Comparison of ENCODE assay signal across 20 cellular contexts in the genomic region with DNA sequence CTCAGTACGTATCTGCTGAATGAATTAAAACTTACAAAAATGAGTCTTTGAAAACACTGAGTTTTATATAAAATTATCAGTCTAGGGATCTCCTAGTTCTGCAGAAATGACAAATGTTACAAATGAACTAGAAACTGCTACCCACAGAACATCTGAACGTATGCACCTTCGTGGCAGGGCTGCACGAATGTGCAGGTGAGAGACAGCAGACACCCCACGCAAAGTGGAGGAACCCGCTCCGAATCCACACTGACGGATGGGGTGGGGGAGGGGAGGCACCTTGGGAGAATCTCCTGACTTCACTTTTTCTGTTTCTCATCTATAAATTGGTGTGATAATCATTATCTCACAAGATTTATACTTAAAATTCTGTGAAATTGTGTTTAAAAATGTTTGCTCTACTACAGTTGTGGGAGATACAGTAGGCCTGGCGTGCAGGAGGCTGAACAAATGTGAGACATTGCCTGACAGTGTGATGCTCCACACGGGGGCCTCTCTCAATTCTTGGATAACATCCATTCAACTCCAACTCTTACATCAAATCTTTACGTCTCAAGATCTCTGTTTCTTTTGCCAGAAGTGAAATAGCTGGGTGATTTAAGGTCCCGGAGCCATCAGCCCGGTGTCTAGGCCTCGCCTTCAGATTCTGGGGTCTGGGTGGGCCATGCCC.
DNase-seq lines count a peak whose midpoint lies in the region; ATAC-seq and TF ChIP-seq lines count a peak whose summit lies in the region.
"Had no signal": no experiment of that assay in that cellular context is flagged by ENCODE, and none has a peak within 500 bp of the region (broad histone marks: within the 10 kb centered on the region; RNA-seq: fewer than 3 reads in every experiment).

No MANE protein-coding gene starts in this region.

- 89% methylated on average over 8 of the region's 14 CpGs for WGBS in mesenchymal stem cell
- WGBS in smooth muscle cell (ENCODE audit: low lambda C conversion rate): 92% methylated on average over 14 of the region's 14 CpGs

- H3K79me1 ChIP-seq in mesenchymal stem cell (replicated peaks; ENCODE audit: low read length, poor library complexity, severe bottlenecking): peaks cover 28% of the 10 kb centered on the region

- H2BK5ac ChIP-seq in mesenchymal stem cell (ENCODE audit: low read depth, low read length, poor library complexity, severe bottlenecking): no peak overlapping the region

- H3K27me3 ChIP-seq in mesenchymal stem cell (ENCODE audit: control insufficient read depth in 1 of 2, insufficient read depth in 1 of 2, low read length in 2 of 2) (no peaks in the 10 kb centered on the region), smooth muscle cell (ENCODE audit: low read depth) (no peaks in the 10 kb centered on the region)

- DNase-seq in activated CD4-positive, alpha-beta T cell treated with anti-CD3 and anti-CD28 coated beads, Interleukin-2, amount 10 ng/mL, durations not matched to agents 7 days and 5 days: no peak
- no peak for DNase-seq in activated CD4-positive, alpha-beta T cell treated with anti-CD3 and anti-CD28 coated beads, Interleukin-2, amount 50 U/mL, for 4 hours
- peak; percentile 31 for DNase-seq in activated CD8-positive, alpha-beta memory T cell treated with anti-CD3 and anti-CD28 coated beads, Interleukin-2, amount 10 ng/mL, durations not matched to agents 7 days and 5 days
- DNase-seq in mesenchymal stem cell (no peak), smooth muscle cell (lab: John Stamatoyannopoulos, UW; ENCODE audit: unreplicated experiment) (no peak), omental fat pad (ENCODE audit: low spot score) (no peak), type B pancreatic cell (ENCODE audit: extremely low spot score, unreplicated experiment) (no peak), activated gamma-delta T cell treated with Interleukin-2 at 50 U/mL for 16 hours (no peak)
- DNase-seq: 8988T; activated CD4-positive, CD25-positive, alpha-beta regulatory T cell treated with anti-CD3 and anti-CD28 coated beads, Interleukin-2, amount 50 U/mL, for 72 hours; DMS 273 treated with DMSO at 0.1 percent for 48 hours; effector CD4-positive, alpha-beta T cell; GDM1; NCI-H2107; NCI-H524 treated with DMSO at 0.1 percent for 48 hours; stimulated activated CD4-positive, alpha-beta T cell treated with anti-CD3 and anti-CD28 coated beads, Interleukin-4, amount 100 ng/mL, for 24 hours had no signal

- H3K27ac ChIP-seq in mesenchymal stem cell (ENCODE audit: low read length, poor library complexity, severe bottlenecking) (no peak overlapping the region), smooth muscle cell (ENCODE audit: low read depth) (peak overlapping the region; percentile 89)
- H3K27ac ChIP-seq: HL-60 had no signal

- peaks cover 7% of the 10 kb centered on the region for H3K4me1 ChIP-seq in mesenchymal stem cell (ENCODE audit: control insufficient read depth, insufficient read depth, low read depth, low read length)
- peaks cover 16% of the 10 kb centered on the region for H3K4me1 ChIP-seq in smooth muscle cell (ENCODE audit: low read depth)

- peaks cover 32% of the 10 kb centered on the region for H3K4me1 Mint-ChIP-seq in activated CD4-positive, alpha-beta T cell treated with anti-CD3 and anti-CD28 coated beads, Interleukin-2, amount 10 ng/mL, durations not matched to agents 7 days and 5 days
- peaks cover 13% of the 10 kb centered on the region for H3K4me1 Mint-ChIP-seq in activated CD8-positive, alpha-beta memory T cell treated with anti-CD3 and anti-CD28 coated beads, Interleukin-2, amount 10 ng/mL, durations not matched to agents 7 days and 5 days
- H3K4me1 Mint-ChIP-seq in type B pancreatic cell (ENCODE audit: unreplicated experiment): peaks cover 30% of the 10 kb centered on the region

- H3K9me3 Mint-ChIP-seq in activated CD4-positive, alpha-beta T cell treated with anti-CD3 and anti-CD28 coated beads, Interleukin-2, amount 10 ng/mL, durations not matched to agents 7 days and 5 days: no peaks in the 10 kb centered on the region
- no peaks in the 10 kb centered on the region for H3K9me3 Mint-ChIP-seq in activated CD8-positive, alpha-beta memory T cell treated with anti-CD3 and anti-CD28 coated beads, Interleukin-2, amount 10 ng/mL, durations not matched to agents 7 days and 5 days (ENCODE audit: low read depth)
- H3K9me3 Mint-ChIP-seq in type B pancreatic cell: no peaks in the 10 kb centered on the region
- H3K9me3 Mint-ChIP-seq: neural crest cell had no signal

- H2AFZ ChIP-seq in mesenchymal stem cell (ENCODE audit: low read depth, low read length) (no peak overlapping the region), smooth muscle cell (ENCODE audit: low read depth) (no peak overlapping the region)

- H3K9ac ChIP-seq in mesenchymal stem cell (ENCODE audit: low read length) (peak overlapping the region; percentile 63), smooth muscle cell (ENCODE audit: low read depth) (peak overlapping the region; percentile 41)

- H3K14ac ChIP-seq in mesenchymal stem cell (ENCODE audit: low read length in 2 of 2): no peak overlapping the region

- ATAC-seq in activated CD8-positive, alpha-beta memory T cell treated with anti-CD3 and anti-CD28 coated beads, Interleukin-2, amount 10 ng/mL, durations not matched to agents 7 days and 5 days: no peak
- ATAC-seq in omental fat pad (ENCODE audit: low FRiP score): no peak

- H2BK15ac ChIP-seq in mesenchymal stem cell (ENCODE audit: low read depth, poor library complexity, severe bottlenecking): no peak overlapping the region

- no peak overlapping the region for H3K4ac ChIP-seq in mesenchymal stem cell (ENCODE audit: low read depth in 1 of 2, low read length in 2 of 2)

- POLR2A ChIA-PET in activated CD4-positive, alpha-beta T cell treated with anti-CD3 and anti-CD28 coated beads, Interleukin-2, amount 10 ng/mL, durations not matched to agents 7 days and 5 days (lab: Charles Lee): no interaction called here

- no peak overlapping the region for H3K18ac ChIP-seq in mesenchymal stem cell (ENCODE audit: low read depth in 1 of 2, low read length in 2 of 2)

- H4K20me1 ChIP-seq in smooth muscle cell (ENCODE audit: low read depth): no peaks in the 10 kb centered on the region

- peak overlapping the region; percentile 11 for H3K27ac Mint-ChIP-seq in activated CD4-positive, alpha-beta T cell treated with anti-CD3 and anti-CD28 coated beads, Interleukin-2, amount 10 ng/mL, durations not matched to agents 7 days and 5 days
- H3K27ac Mint-ChIP-seq in activated CD8-positive, alpha-beta memory T cell treated with anti-CD3 and anti-CD28 coated beads, Interleukin-2, amount 10 ng/mL, durations not matched to agents 7 days and 5 days: no peak overlapping the region
- no peak overlapping the region for H3K27ac Mint-ChIP-seq in type B pancreatic cell
- H3K27ac Mint-ChIP-seq: activated naive CD8-positive, alpha-beta T cell; CD14-positive monocyte had no signal

- no peak overlapping the region for H3K4me3 Mint-ChIP-seq in activated CD4-positive, alpha-beta T cell treated with anti-CD3 and anti-CD28 coated beads, Interleukin-2, amount 10 ng/mL, durations not matched to agents 7 days and 5 days
- no peak overlapping the region for H3K4me3 Mint-ChIP-seq in activated CD8-positive, alpha-beta memory T cell treated with anti-CD3 and anti-CD28 coated beads, Interleukin-2, amount 10 ng/mL, durations not matched to agents 7 days and 5 days
- H3K4me3 Mint-ChIP-seq in type B pancreatic cell: no peak overlapping the region
- H3K4me3 Mint-ChIP-seq: activated naive CD8-positive, alpha-beta T cell; CD14-positive monocyte; neural crest cell had no signal

- H3K4me3 ChIP-seq in mesenchymal stem cell (ENCODE audit: insufficient read depth in 1 of 2, low read depth in 1 of 2, low read length in 2 of 2) (peak overlapping the region in 1 of 2 experiments; percentile 53), smooth muscle cell (no peak overlapping the region)

- peaks cover 25% of the 10 kb centered on the region for H3K36me3 Mint-ChIP-seq in activated CD4-positive, alpha-beta T cell treated with anti-CD3 and anti-CD28 coated beads, Interleukin-2, amount 10 ng/mL, durations not matched to agents 7 days and 5 days (ENCODE audit: low read depth)
- H3K36me3 Mint-ChIP-seq in activated CD8-positive, alpha-beta memory T cell treated with anti-CD3 and anti-CD28 coated beads, Interleukin-2, amount 10 ng/mL, durations not matched to agents 7 days and 5 days: peaks cover 15% of the 10 kb centered on the region
- H3K36me3 Mint-ChIP-seq in type B pancreatic cell: no peaks in the 10 kb centered on the region

- peaks cover 4% of the 10 kb centered on the region for H3K79me2 ChIP-seq in smooth muscle cell (ENCODE audit: low read depth)

- no peak overlapping the region for H2BK120ac ChIP-seq in mesenchymal stem cell (ENCODE audit: low read depth, low read length)

- H2BK12ac ChIP-seq in mesenchymal stem cell (ENCODE audit: low read length in 2 of 2): no peak overlapping the region

- H3K4me2 ChIP-seq in mesenchymal stem cell (ENCODE audit: low read length, poor library complexity, severe bottlenecking): no peak overlapping the region
- H3K4me2 ChIP-seq in smooth muscle cell: peak overlapping the region; percentile 31

- H4K91ac ChIP-seq in mesenchymal stem cell (ENCODE audit: low read length): no peak overlapping the region

- H3F3A ChIP-seq in smooth muscle cell (ENCODE audit: low read depth): no peaks in the 10 kb centered on the region

- no peaks in the 10 kb centered on the region for H3K27me3 Mint-ChIP-seq in activated CD4-positive, alpha-beta T cell treated with anti-CD3 and anti-CD28 coated beads, Interleukin-2, amount 10 ng/mL, durations not matched to agents 7 days and 5 days
- no peaks in the 10 kb centered on the region for H3K27me3 Mint-ChIP-seq in activated CD8-positive, alpha-beta memory T cell treated with anti-CD3 and anti-CD28 coated beads, Interleukin-2, amount 10 ng/mL, durations not matched to agents 7 days and 5 days
- no peaks in the 10 kb centered on the region for H3K27me3 Mint-ChIP-seq in type B pancreatic cell
- H3K27me3 Mint-ChIP-seq: activated naive CD8-positive, alpha-beta T cell had no signal

- TF ChIP-seq CTCF in smooth muscle cell (IDR thresholded peaks at IDR 0.05; ENCODE audit: borderline replicate concordance, insufficient read depth, poor library complexity, severe bottlenecking) (no peak), omental fat pad (IDR thresholded peaks at IDR 0.05) (no peak), type B pancreatic cell (conservative IDR thresholded peaks at IDR 0.05) (no peak)

- CTCF ChIA-PET in activated CD4-positive, alpha-beta T cell treated with anti-CD3 and anti-CD28 coated beads, Interleukin-2, amount 10 ng/mL, durations not matched to agents 7 days and 5 days (lab: Charles Lee): no interaction called here
- CTCF ChIA-PET in activated CD8-positive, alpha-beta memory T cell treated with anti-CD3 and anti-CD28 coated beads, Interleukin-2, amount 10 ng/mL, durations not matched to agents 7 days and 5 days (lab: Charles Lee): no interaction called here

- no peak overlapping the region for H2AK5ac ChIP-seq in mesenchymal stem cell (ENCODE audit: low read length, severe bottlenecking)

- no peak overlapping the region for H4K8ac ChIP-seq in mesenchymal stem cell (ENCODE audit: low read length)

- H3K36me3 ChIP-seq in mesenchymal stem cell (ENCODE audit: control insufficient read depth in 1 of 2, insufficient read depth in 2 of 2, low read depth in 1 of 2, low read length in 2 of 2): peaks cover 0 to 30% of the 10 kb centered on the region in 2 experiments
- no peaks in the 10 kb centered on the region for H3K36me3 ChIP-seq in smooth muscle cell (ENCODE audit: low read depth)

- H3K9me3 ChIP-seq in mesenchymal stem cell (ENCODE audit: control insufficient read depth, low read length): no peaks in the 10 kb centered on the region
- H3K9me3 ChIP-seq in smooth muscle cell (replicated peaks; ENCODE audit: low read depth): no peaks in the 10 kb centered on the region

- no peak overlapping the region for H3K23ac ChIP-seq in mesenchymal stem cell (ENCODE audit: low read length in 2 of 2)
